ENCODE assay signal across 21 cellular contexts in the genomic region with DNA sequence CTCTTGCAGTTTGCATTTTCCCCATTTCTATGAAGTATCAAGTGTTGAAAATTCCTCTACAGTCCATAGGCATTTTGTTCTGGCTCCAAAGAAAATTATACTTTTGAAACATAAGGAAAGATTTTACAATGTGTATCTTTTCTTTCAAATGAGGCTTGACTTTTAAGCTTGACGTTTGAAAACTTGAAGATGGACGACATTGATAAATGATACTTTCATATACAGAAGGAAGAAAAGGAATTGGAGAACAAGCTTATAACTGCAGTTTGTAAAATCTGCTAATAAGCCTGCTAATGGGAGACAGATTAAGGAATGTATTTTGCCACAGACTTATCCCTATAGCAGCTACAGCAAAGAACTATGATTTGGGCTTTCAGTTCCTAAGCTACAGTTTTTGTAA.
"Had no signal": no experiment of that assay in that cellular context is flagged by ENCODE, and none has a peak within 500 bp of the region (broad histone marks: within the 10 kb centered on the region; RNA-seq: fewer than 3 reads in every experiment).

No MANE protein-coding gene starts in this region.

- H3K27me3 ChIP-seq: gastrocnemius medialis, pancreas, sigmoid colon, thyroid gland had no signal

- H3K27me3 Mint-ChIP-seq: activated CD4-positive, alpha-beta T cell treated with anti-CD3 and anti-CD28 coated beads, Interleukin-2, amount 10 ng/mL, durations not matched to agents 24 days and 14 days; activated naive CD8-positive, alpha-beta T cell treated with anti-CD3 and anti-CD28 coated beads, Interleukin-2, amount 10 ng/mL, durations not matched to agents 7 days and 5 days; dendritic cell treated with granulocyte-macrophage colony-stimulating factor and Interleukin-4, amounts not matched to agents 40 ng/mL and 50 ng/mL, for 4 days had no signal

- H3K27ac ChIP-seq: gastrocnemius medialis, lower lobe of right lung, pancreas, sigmoid colon, thyroid gland had no signal

- H3K4me1 Mint-ChIP-seq: activated CD4-positive, alpha-beta T cell treated with anti-CD3 and anti-CD28 coated beads, Interleukin-2, amount 10 ng/mL, durations not matched to agents 24 days and 14 days; activated naive CD8-positive, alpha-beta T cell treated with anti-CD3 and anti-CD28 coated beads, Interleukin-2, amount 10 ng/mL, durations not matched to agents 7 days and 5 days; stimulated activated effector memory CD8-positive, alpha-beta T cell treated with anti-CD3 and anti-CD28 coated beads, Interleukin-12 subunit alpha, Interleukin-12 subunit beta, amount 100 ng/mL, for 72 hours had no signal

- H3K36me3 Mint-ChIP-seq: activated naive CD8-positive, alpha-beta T cell treated with anti-CD3 and anti-CD28 coated beads, Interleukin-2, amount 10 ng/mL, durations not matched to agents 7 days and 5 days; stimulated activated effector memory CD8-positive, alpha-beta T cell treated with anti-CD3 and anti-CD28 coated beads, Interleukin-12 subunit alpha, Interleukin-12 subunit beta, amount 100 ng/mL, for 72 hours had no signal

- H3K4me3 ChIP-seq: gastrocnemius medialis, lower lobe of right lung, pancreas, sigmoid colon, thyroid gland had no signal

- H3K4me1 ChIP-seq: gastrocnemius medialis, lower lobe of right lung, thyroid gland had no signal

- FAIRE-seq: islet of Langerhans, pancreas, urothelium cell line had no signal

- H3K27ac Mint-ChIP-seq: activated CD4-positive, alpha-beta T cell treated with anti-CD3 and anti-CD28 coated beads, Interleukin-2, amount 10 ng/mL, durations not matched to agents 24 days and 14 days; activated naive CD8-positive, alpha-beta T cell treated with anti-CD3 and anti-CD28 coated beads, Interleukin-2, amount 10 ng/mL, durations not matched to agents 7 days and 5 days; dendritic cell treated with granulocyte-macrophage colony-stimulating factor and Interleukin-4, amounts not matched to agents 40 ng/mL and 50 ng/mL, for 4 days; stimulated activated effector memory CD8-positive, alpha-beta T cell treated with anti-CD3 and anti-CD28 coated beads, Interleukin-12 subunit alpha, Interleukin-12 subunit beta, amount 100 ng/mL, for 72 hours; T-helper 2 cell treated with Interferon-gamma antibody and Interleukin-4, amounts not matched to agents 5 μg/mL and 100 μg/mL, for 36 hours had no signal

- ATAC-seq: gastrocnemius medialis; left colon; lower lobe of right lung; pancreas; stimulated activated effector memory CD8-positive, alpha-beta T cell treated with anti-CD3 and anti-CD28 coated beads, Interleukin-12 subunit alpha, Interleukin-12 subunit beta, amount 100 ng/mL, for 72 hours had no signal

- DNase-seq: activated CD4-positive, CD25-positive, alpha-beta regulatory T cell; activated naive CD4-positive, alpha-beta T cell; activated naive CD8-positive, alpha-beta T cell treated with anti-CD3 and anti-CD28 coated beads, Interleukin-2, amount 10 ng/mL, durations not matched to agents 7 days and 5 days; activated T-cell treated with anti-CD3 and anti-CD28 coated beads for 4 hours; anterior cingulate cortex; cerebellar nuclear complex; effector memory CD4-positive, alpha-beta T cell; gastrocnemius medialis; left colon; lower lobe of right lung; midbrain; pancreas; sigmoid colon; thyroid gland had no signal

- H3K4me3 Mint-ChIP-seq: activated CD4-positive, alpha-beta T cell treated with anti-CD3 and anti-CD28 coated beads, Interleukin-2, amount 10 ng/mL, durations not matched to agents 24 days and 14 days; activated naive CD8-positive, alpha-beta T cell treated with anti-CD3 and anti-CD28 coated beads, Interleukin-2, amount 10 ng/mL, durations not matched to agents 7 days and 5 days; dendritic cell treated with granulocyte-macrophage colony-stimulating factor and Interleukin-4, amounts not matched to agents 40 ng/mL and 50 ng/mL, for 4 days; neural crest cell; stimulated activated effector memory CD8-positive, alpha-beta T cell treated with anti-CD3 and anti-CD28 coated beads, Interleukin-12 subunit alpha, Interleukin-12 subunit beta, amount 100 ng/mL, for 72 hours; T-helper 2 cell treated with Interferon-gamma antibody and Interleukin-4, amounts not matched to agents 5 μg/mL and 100 μg/mL, for 36 hours had no signal

- H3K36me3 ChIP-seq: gastrocnemius medialis, lower lobe of right lung, pancreas, sigmoid colon, thyroid gland had no signal

- H3K9me3 Mint-ChIP-seq: activated CD4-positive, alpha-beta T cell treated with anti-CD3 and anti-CD28 coated beads, Interleukin-2, amount 10 ng/mL, durations not matched to agents 24 days and 14 days; activated naive CD8-positive, alpha-beta T cell treated with anti-CD3 and anti-CD28 coated beads, Interleukin-2, amount 10 ng/mL, durations not matched to agents 7 days and 5 days; neural crest cell; stimulated activated effector memory CD8-positive, alpha-beta T cell treated with anti-CD3 and anti-CD28 coated beads, Interleukin-12 subunit alpha, Interleukin-12 subunit beta, amount 100 ng/mL, for 72 hours; T-helper 2 cell treated with Interferon-gamma antibody and Interleukin-4, amounts not matched to agents 5 μg/mL and 100 μg/mL, for 36 hours had no signal

- H3K9me3 ChIP-seq: gastrocnemius medialis, lower lobe of right lung, pancreas, sigmoid colon, thyroid gland had no signal
